Comparison of ENCODE assay signal across 24 cellular contexts in the genomic region with DNA sequence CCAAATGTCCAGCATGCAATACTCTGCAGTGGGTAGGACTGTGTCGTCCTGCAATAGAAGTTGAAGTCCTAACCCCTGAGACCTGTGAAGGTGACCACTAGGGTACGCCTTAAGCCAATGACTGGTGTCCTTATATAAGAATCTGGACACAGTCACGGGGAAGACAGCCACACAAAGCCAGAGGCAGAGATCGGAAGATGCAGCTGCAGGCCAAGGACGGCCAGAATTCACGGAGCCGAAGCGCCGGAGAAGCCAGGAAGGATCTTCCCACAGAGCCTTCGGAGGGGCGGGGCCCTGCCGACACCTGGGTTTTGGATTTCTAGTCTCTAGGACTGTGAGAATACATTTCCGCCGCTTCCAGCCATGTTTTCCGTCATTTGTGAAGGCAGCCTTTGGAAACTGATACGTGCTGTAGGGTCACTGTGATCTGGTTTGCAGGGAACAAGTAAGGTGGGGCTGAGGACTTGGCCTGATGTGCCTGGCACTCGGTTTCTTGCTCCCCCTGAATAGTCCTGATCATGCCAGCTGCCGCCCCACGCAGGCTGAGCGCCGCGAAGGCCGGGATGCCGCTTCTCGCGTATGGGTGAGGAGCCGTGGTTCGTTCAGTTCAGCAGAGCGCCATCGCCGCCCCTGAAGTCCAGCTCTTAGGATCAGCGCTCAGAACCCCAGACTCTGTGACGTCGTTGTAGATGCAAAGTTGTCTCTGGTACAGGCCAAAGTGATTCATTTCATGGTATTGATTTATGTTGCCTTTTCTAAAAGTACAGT. TPM values are rescaled to one million over a fixed set of nuclear protein-coding genes. Genes with fewer than 3 reads are reported as not detected.
DNase-seq lines count a peak whose midpoint lies in the region; ATAC-seq, FAIRE-seq and TF ChIP-seq lines count a peak whose summit lies in the region.
"Had no signal": no experiment of that assay in that cellular context is flagged by ENCODE, and none has a peak within 500 bp of the region (broad histone marks: within the 10 kb centered on the region; RNA-seq: fewer than 3 reads in every experiment).

No MANE protein-coding gene starts in this region.

- no peak overlapping the region for H3K27ac ChIP-seq in K562 (ENCODE audit: extremely low read depth, low read depth, low read length)
- H3K27ac ChIP-seq in right atrium auricular region, result peak overlapping the region; percentile 32 to 91
- H3K27ac ChIP-seq in psoas muscle, result peak overlapping the region; percentile 65
- H3K27ac ChIP-seq in naive thymus-derived CD4-positive, alpha-beta T cell (ENCODE audit: low read depth, low read length), result no peak overlapping the region
- H3K27ac ChIP-seq: HL-60, upper lobe of left lung, WERI-Rb-1 had no signal

- no peak for TF ChIP-seq EP300 in K562 (IDR thresholded peaks at IDR 0.05; ENCODE audit: low read length)

- peak in 2 of 3 experiments; percentile 26 to 50; a peak in 2 of 6 replicates for TF ChIP-seq CTCF in K562 (IDR thresholded peaks at IDR 0.05 in 2 of 3, conservative IDR thresholded peaks at IDR 0.05 in 1 of 3; ENCODE audit: insufficient read depth in 2 of 3, low read depth in 1 of 3, low read length in 3 of 3)
- peak in 1 of 2 donors; percentile 39 for TF ChIP-seq CTCF in right atrium auricular region (IDR thresholded peaks at IDR 0.05)
- TF ChIP-seq CTCF in psoas muscle (IDR thresholded peaks at IDR 0.05), result no peak

- H4K20me1 ChIP-seq in K562 (replicated peaks; ENCODE audit: control insufficient read depth, insufficient read depth, low read length), result no peaks in the 10 kb centered on the region

- DNase-seq in HuH-7 (ENCODE audit: low spot score) (peak; percentile 15), K562 (ENCODE audit: extremely low read depth in 1 of 4, low spot score in 3 of 4) (peak in 2 of 4 experiments; percentile 12 to 30), right atrium auricular region (ENCODE audit: low spot score) (peak; percentile 56), psoas muscle (no peak), activated gamma-delta T cell (lab: John Stamatoyannopoulos, UW) (no peak)
- no peak for DNase-seq in naive thymus-derived CD4-positive, alpha-beta T cell
- DNase-seq: ACHN; C1 segment of cervical spinal cord; Calu3; MG63; NCI-H146; NCI-H524; RPMI8226; stimulated activated CD4-positive, alpha-beta T cell treated with anti-CD3 and anti-CD28 coated beads, Interleukin-12 subunit alpha, Interleukin-12 subunit beta, amount 100 ng/mL, for 4 hours; WERI-Rb-1 had no signal

- intact Hi-C loops in K562 (cut with micrococcal nuclease) (loop anchor here (5.0 kb wide), 1 partner anchor 72 kb away; no protein-coding TSS in a partner anchor), psoas muscle (cut with DNase I) (no loop called here)
- intact Hi-C loops in naive thymus-derived CD4-positive, alpha-beta T cell (cut with micrococcal nuclease), result loop anchor here in 1 of 2 donors (10.0 kb wide), 1 partner anchor 305 kb away; no protein-coding TSS in a partner anchor

- H3K27me3 ChIP-seq in K562 (ENCODE audit: control insufficient read depth in 2 of 2, insufficient read depth in 2 of 2, low read length in 2 of 2) (peaks cover 11 to 58% of the 10 kb centered on the region in 2 experiments; a peak in 4 of 5 replicates), right atrium auricular region (no peaks in the 10 kb centered on the region), psoas muscle (ENCODE audit: insufficient read depth in 3 of 3, low read length in 2 of 3) (peaks cover 0 to 3% (median 0%) of the 10 kb centered on the region in 3 donors)
- no peaks in the 10 kb centered on the region for H3K27me3 ChIP-seq in naive thymus-derived CD4-positive, alpha-beta T cell (ENCODE audit: control insufficient read depth in 2 of 2, insufficient read depth in 2 of 2, low read length in 2 of 2)
- H3K27me3 ChIP-seq: MG63, upper lobe of left lung had no signal

- POLR2A ChIA-PET in K562 (lab: Yijun Ruan, JAX), result no interaction called here
- POLR2A ChIA-PET in naive thymus-derived CD4-positive, alpha-beta T cell (lab: Charles Lee), result no interaction called here

- peak; percentile 27 to 50; a peak in 2 of 4 replicates for TF ChIP-seq RAD21 in K562 (CRISPR knock-in tag; conservative IDR thresholded peaks at IDR 0.05 in 1 of 2, IDR thresholded peaks at IDR 0.05 in 1 of 2)

- peaks cover 0 to 4% (median 0%) of the 10 kb centered on the region in 5 donors for H3K27me3 Mint-ChIP-seq in naive thymus-derived CD4-positive, alpha-beta T cell
- H3K27me3 Mint-ChIP-seq: stimulated activated naive CD8-positive, alpha-beta T cell treated with anti-CD3 and anti-CD28 coated beads, Interleukin-15, Interleukin-2, amounts not matched to agents 100 ng/mL and 50 ng/mL, for 24 hours had no signal

- H3K9me3 ChIP-seq in K562 (replicated peaks; ENCODE audit: control insufficient read depth, insufficient read depth, low read depth, low read length), result no peaks in the 10 kb centered on the region
- H3K9me3 ChIP-seq in right atrium auricular region, result no peaks in the 10 kb centered on the region
- H3K9me3 ChIP-seq in psoas muscle, result no peaks in the 10 kb centered on the region
- no peaks in the 10 kb centered on the region for H3K9me3 ChIP-seq in naive thymus-derived CD4-positive, alpha-beta T cell (ENCODE audit: control insufficient read depth in 2 of 3, low read length in 3 of 3)
- H3K9me3 ChIP-seq: MG63, upper lobe of left lung had no signal

- H3K4me1 Mint-ChIP-seq in naive thymus-derived CD4-positive, alpha-beta T cell, result peaks cover 0 to 16% (median 7%) of the 10 kb centered on the region in 7 donors

- WGBS in K562 (ENCODE audit: insufficient coverage, low coverage, missing lambda C conversion rate), result 17% methylated on average over 18 of the region's 34 CpGs
- WGBS in psoas muscle, 3 donors, result 75 to 83% (median 78%) methylated on average over 34 of the region's 34 CpGs

- H3K79me2 ChIP-seq in K562 (ENCODE audit: control insufficient read depth, insufficient read depth, low read length), result no peaks in the 10 kb centered on the region

- H3K27ac Mint-ChIP-seq in naive thymus-derived CD4-positive, alpha-beta T cell, result peak overlapping the region in 1 of 9 donors; percentile 2
- H3K27ac Mint-ChIP-seq: brain; mesothelial cell of epicardium; natural killer cell treated with Interleukin-12 subunit alpha and Interleukin-12 subunit beta and Interleukin-15 and Interleukin-18, amount 100 ng/mL, for 72 hours; stimulated activated naive CD8-positive, alpha-beta T cell treated with anti-CD3 and anti-CD28 coated beads, Interleukin-15, Interleukin-2, amounts not matched to agents 100 ng/mL and 50 ng/mL, for 24 hours had no signal

- CTCF ChIA-PET in K562 (lab: Yijun Ruan, JAX; ENCODE audit: low intra/inter-chr PET ratio), result interaction anchor here (0.7 kb wide), 1 partner anchor 309 kb away, joined by 3 read pairs; no protein-coding TSS in a partner anchor
- CTCF ChIA-PET in naive thymus-derived CD4-positive, alpha-beta T cell (lab: Charles Lee), result interaction anchor here (0.7 kb wide), 1 partner anchor 74 kb away, joined by 3 read pairs; no protein-coding TSS in a partner anchor

- no peak overlapping the region for H3K4me2 ChIP-seq in K562 (ENCODE audit: insufficient read depth, low read length)

- H3K4me3 ChIP-seq in K562, result no peak overlapping the region
- no peak overlapping the region for H3K4me3 ChIP-seq in right atrium auricular region
- H3K4me3 ChIP-seq in psoas muscle, result peak overlapping the region; percentile 29
- no peak overlapping the region for H3K4me3 ChIP-seq in naive thymus-derived CD4-positive, alpha-beta T cell (ENCODE audit: low read length)
- H3K4me3 ChIP-seq: MG63, upper lobe of left lung had no signal

- in situ Hi-C loops in K562 (cut with MboI), result no loop called here

- no peak overlapping the region for H3K4me3 Mint-ChIP-seq in naive thymus-derived CD4-positive, alpha-beta T cell
- H3K4me3 Mint-ChIP-seq: mesothelial cell of epicardium; natural killer cell treated with Interleukin-12 subunit alpha and Interleukin-12 subunit beta and Interleukin-15 and Interleukin-18, amount 100 ng/mL, for 72 hours; stimulated activated naive CD8-positive, alpha-beta T cell treated with anti-CD3 and anti-CD28 coated beads, Interleukin-15, Interleukin-2, amounts not matched to agents 100 ng/mL and 50 ng/mL, for 24 hours had no signal

- ATAC-seq in K562 (peak; percentile 93), psoas muscle (peak; percentile 29 to 55 (median 39)), HG02884 (IDR thresholded peaks at IDR 0.05; ENCODE audit: unreplicated experiment) (no peak), HG02571 (IDR thresholded peaks at IDR 0.05; ENCODE audit: unreplicated experiment) (no peak)
- ATAC-seq in naive thymus-derived CD4-positive, alpha-beta T cell, result no peak
- ATAC-seq: natural killer cell treated with Interleukin-12 subunit alpha and Interleukin-12 subunit beta and Interleukin-15 and Interleukin-18, amount 100 ng/mL, for 72 hours; SK-N-SH treated with all-trans-retinoic acid at 6 μM for 48 hours had no signal

- no peaks in the 10 kb centered on the region for H3K36me3 ChIP-seq in K562 (ENCODE audit: control insufficient read depth, insufficient read depth, low read length)
- H3K36me3 ChIP-seq in right atrium auricular region, result no peaks in the 10 kb centered on the region
- H3K36me3 ChIP-seq in psoas muscle (ENCODE audit: insufficient read depth in 1 of 2, low read depth in 1 of 2), result no peaks in the 10 kb centered on the region
- no peaks in the 10 kb centered on the region for H3K36me3 ChIP-seq in naive thymus-derived CD4-positive, alpha-beta T cell (ENCODE audit: control insufficient read depth in 2 of 3, insufficient read depth in 3 of 3, low read length in 3 of 3)
- H3K36me3 ChIP-seq: MG63, upper lobe of left lung, WERI-Rb-1 had no signal

- no peak for TF ChIP-seq POLR2A in K562 (conservative IDR thresholded peaks at IDR 0.05)

- no peaks in the 10 kb centered on the region for H3K9me1 ChIP-seq in K562 (ENCODE audit: control insufficient read depth, insufficient read depth, low read length)

- no peak for FAIRE-seq in K562 (lab: Jason Lieb, UNC)

- no peak overlapping the region for H3K9ac ChIP-seq in K562 (ENCODE audit: insufficient read depth in 1 of 2, low read depth in 2 of 2, low read length in 2 of 2)

- peaks cover 0 to 10% (median 0%) of the 10 kb centered on the region in 11 donors for H3K9me3 Mint-ChIP-seq in naive thymus-derived CD4-positive, alpha-beta T cell
- H3K9me3 Mint-ChIP-seq: mesothelial cell of epicardium; natural killer cell treated with Interleukin-12 subunit alpha and Interleukin-12 subunit beta and Interleukin-15 and Interleukin-18, amount 100 ng/mL, for 72 hours; stimulated activated naive CD8-positive, alpha-beta T cell treated with anti-CD3 and anti-CD28 coated beads, Interleukin-15, Interleukin-2, amounts not matched to agents 100 ng/mL and 50 ng/mL, for 24 hours had no signal

- peaks cover 0 to 8% of the 10 kb centered on the region in 2 experiments; a peak in 2 of 5 replicates for H3K4me1 ChIP-seq in K562 (replicated peaks in 1 of 2; ENCODE audit: control insufficient read depth in 2 of 2, insufficient read depth in 2 of 2, low read length in 2 of 2)
- H3K4me1 ChIP-seq in right atrium auricular region, result peaks cover 0 to 7% of the 10 kb centered on the region in 2 donors
- H3K4me1 ChIP-seq in psoas muscle, result peaks cover 5% of the 10 kb centered on the region
- no peaks in the 10 kb centered on the region for H3K4me1 ChIP-seq in naive thymus-derived CD4-positive, alpha-beta T cell (ENCODE audit: control insufficient read depth in 2 of 2, insufficient read depth in 2 of 2, low read length in 2 of 2)
- H3K4me1 ChIP-seq: upper lobe of left lung had no signal

- no peak overlapping the region for H2AFZ ChIP-seq in K562 (ENCODE audit: low read depth, low read length)

- BruUV-seq in K562 (replicated peaks; lab: Mats Ljungman, UMichigan), result no TSS peak

- H3K36me3 Mint-ChIP-seq in naive thymus-derived CD4-positive, alpha-beta T cell, result no peaks in the 10 kb centered on the region
- H3K36me3 Mint-ChIP-seq: brain; mesothelial cell of epicardium; natural killer cell treated with Interleukin-12 subunit alpha and Interleukin-12 subunit beta and Interleukin-15 and Interleukin-18, amount 100 ng/mL, for 72 hours had no signal

RNA-seq across cellular contexts. Expression of a gene that starts 38.7 kb away (rescaled TPM):
- total RNA-seq in K562 (2011; cell fraction: chromatin; rRNA removed; ENCODE audit: low replicate concordance), result 19.9 and 21.0 TPM in 2 replicates
- 8.7 and 10.8 TPM in 2 replicates for total RNA-seq in K562 (2011; cell fraction: nucleolus; rRNA removed)
- total RNA-seq in K562 (2011; cell fraction: nucleoplasm; rRNA removed), result 13.4 and 16.2 TPM in 2 replicates
- total RNA-seq in K562 (2014; rRNA removed), result 5.7 and 8.8 TPM in 2 replicates
- total RNA-seq in K562 (2014; rRNA removed; fragmentation: Illumina TruSeq; extraction: Trizol), result 15.3 and 16.4 TPM in 2 replicates
- 9.7 and 9.9 TPM in 2 replicates for total RNA-seq in K562 (2015; rRNA removed; fragmentation: Illumina TruSeq; extraction: Trizol)
- total RNA-seq in K562 (2021), result 29.9 and 32.3 TPM in 2 replicates
- polyA plus RNA-seq in K562 (2011; rRNA removed), result 29.9 and 32.1 TPM in 2 replicates
- 14.2 and 21.6 TPM in 2 replicates for polyA plus RNA-seq in K562 (2011; cell fraction: cytosol; rRNA removed)
- polyA plus RNA-seq in K562 (2011; cell fraction: nucleus; rRNA removed), result 24.9 and 28.3 TPM in 2 replicates
- polyA plus RNA-seq in K562 (2012), result 20.7 and 23.2 TPM in 2 replicates
- polyA plus RNA-seq in K562 (2014; fragmentation: Illumina TruSeq; extraction: Trizol), result 22.7 and 23.8 TPM in 2 replicates
- 1 to 10 TPM; 4.1 to 5.7 TPM for polyA plus RNA-seq in K562 (2014; fragmentation: Nextera tagmentation; extraction: Ambion mirVana)
- 13.9 and 21.0 TPM in 2 replicates for polyA plus RNA-seq in K562 (2014; rRNA removed)
- 35.1 and 37.3 TPM in 2 replicates for polyA minus RNA-seq in K562 (2011; rRNA and poly(A)+ RNA removed)
- polyA minus RNA-seq in K562 (2011; cell fraction: cytosol; rRNA and poly(A)+ RNA removed), result 10.6 and 18.4 TPM in 2 replicates
- polyA minus RNA-seq in K562 (2011; cell fraction: nucleus; rRNA and poly(A)+ RNA removed), result 10.1 and 23.2 TPM in 2 replicates
- total RNA-seq in right atrium auricular region, result 10 to 100 TPM; 16.7 to 33.9 TPM
- 10 to 100 TPM; 29.0 to 66.4 (median 52.8) TPM for total RNA-seq in psoas muscle
- polyA plus RNA-seq in psoas muscle, result 10 to 100 TPM; 20.6 to 31.7 (median 23.6) TPM
- 10 to 100 TPM; 25.1 to 59.1 (median 31.7) TPM for total RNA-seq in naive thymus-derived CD4-positive, alpha-beta T cell
- polyA plus RNA-seq in naive thymus-derived CD4-positive, alpha-beta T cell, result 10 to 100 TPM; 17.0 to 25.5 TPM

RNA-seq across cellular contexts. Expression of a gene that starts 40.4 kb away (rescaled TPM):
- 1.8 and 2.1 TPM in 2 replicates for total RNA-seq in K562 (2011; cell fraction: chromatin; rRNA removed; ENCODE audit: low replicate concordance)
- 1.0 and 1.4 TPM in 2 replicates for total RNA-seq in K562 (2011; cell fraction: nucleolus; rRNA removed)
- 1.5 and 1.9 TPM in 2 replicates for total RNA-seq in K562 (2011; cell fraction: nucleoplasm; rRNA removed)
- total RNA-seq in K562 (2014; rRNA removed), result 4.1 and 4.8 TPM in 2 replicates
- 2.7 TPM in 2 replicates for total RNA-seq in K562 (2014; rRNA removed; fragmentation: Illumina TruSeq; extraction: Trizol)
- 3.6 TPM in 2 replicates for total RNA-seq in K562 (2015; rRNA removed; fragmentation: Illumina TruSeq; extraction: Trizol)
- 6.3 and 7.2 TPM in 2 replicates for total RNA-seq in K562 (2021)
- 1.5 and 2.5 TPM in 2 replicates for polyA plus RNA-seq in K562 (2011; rRNA removed)
- polyA plus RNA-seq in K562 (2011; cell fraction: cytosol; rRNA removed), result 2.0 TPM in 2 replicates
- polyA plus RNA-seq in K562 (2011; cell fraction: nucleus; rRNA removed), result 2.0 and 2.4 TPM in 2 replicates
- 4.6 and 5.5 TPM in 2 replicates for polyA plus RNA-seq in K562 (2012)
- 4.5 and 5.3 TPM in 2 replicates for polyA plus RNA-seq in K562 (2014; fragmentation: Illumina TruSeq; extraction: Trizol)
- 1 to 10 TPM; 1.1 TPM for polyA plus RNA-seq in K562 (2014; fragmentation: Nextera tagmentation; extraction: Ambion mirVana)
- 2.6 and 2.9 TPM in 2 replicates for polyA plus RNA-seq in K562 (2014; rRNA removed)
- 1.9 and 2.6 TPM in 2 replicates for polyA minus RNA-seq in K562 (2011; rRNA and poly(A)+ RNA removed)
- polyA minus RNA-seq in K562 (2011; cell fraction: cytosol; rRNA and poly(A)+ RNA removed), result 3.2 and 4.6 TPM in 2 replicates
- 1.9 and 2.7 TPM in 2 replicates for polyA minus RNA-seq in K562 (2011; cell fraction: nucleus; rRNA and poly(A)+ RNA removed)
- total RNA-seq in right atrium auricular region, result 10 to 100 TPM; 14.5 to 19.4 TPM
- 1 to 10 TPM; 7.8 to 9.9 (median 9.8) TPM for total RNA-seq in psoas muscle
- 10 to 100 TPM in 1 of 3 donors, 1 to 10 TPM in 2; 2.0 to 10.5 (median 3.2) TPM for polyA plus RNA-seq in psoas muscle
- 10 to 100 TPM; 17.9 to 33.5 (median 25.7) TPM for total RNA-seq in naive thymus-derived CD4-positive, alpha-beta T cell
- polyA plus RNA-seq in naive thymus-derived CD4-positive, alpha-beta T cell, result 1 to 10 TPM; 4.5 to 6.6 TPM

Comparison
In these comparisons a context has a peak if more than half of its experiments do, and no peak if none do; other contexts are left out.
1. DNase-seq: peak in HuH-7 (single experiment) and right atrium auricular region (single experiment); none in psoas muscle (0 of 2), activated gamma-delta T cell (single experiment) and naive thymus-derived CD4-positive, alpha-beta T cell (0 of 9).
2. ATAC-seq: peak in K562 (single experiment) and psoas muscle (4 of 4); none in HG02884 (single experiment), naive thymus-derived CD4-positive, alpha-beta T cell (single experiment) and HG02571 (single experiment).
3. H3K27ac ChIP-seq: peak in right atrium auricular region (2 of 2) and psoas muscle (single experiment); none in K562 (single experiment) and naive thymus-derived CD4-positive, alpha-beta T cell (single experiment).